Comparison of ENCODE assay signal across 13 cellular contexts in the genomic region with DNA sequence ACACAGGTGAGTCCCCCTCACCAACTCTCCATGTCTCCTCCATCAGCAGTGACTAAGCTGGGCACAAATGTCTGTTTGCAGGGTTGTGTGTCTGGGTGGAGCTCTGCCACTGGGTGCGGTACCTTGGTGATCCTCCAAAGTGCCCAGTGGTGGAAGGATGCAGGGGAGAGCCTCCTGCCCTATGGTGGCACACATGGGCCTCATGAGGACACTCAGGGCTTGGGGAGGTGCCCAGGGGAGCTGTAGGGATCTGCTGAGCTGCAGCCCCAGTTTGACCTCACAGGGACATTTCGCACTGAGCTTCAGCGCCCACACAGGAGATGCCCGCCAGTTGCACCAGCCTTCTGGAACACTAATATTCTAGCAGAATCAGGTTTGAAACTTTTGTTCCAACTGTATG.
"Had no signal": no experiment of that assay in that cellular context is flagged by ENCODE, and none has a peak within 500 bp of the region (broad histone marks: within the 10 kb centered on the region; RNA-seq: fewer than 3 reads in every experiment).

No MANE protein-coding gene starts in this region.

- H3K9me3 Mint-ChIP-seq: activated naive CD4-positive, alpha-beta T cell treated with anti-CD3 and anti-CD28 coated beads, Interleukin-2, amount 10 ng/mL, durations not matched to agents 7 days and 5 days; activated T-helper 2 cell treated with anti-CD3 and anti-CD28 coated beads, Interferon-gamma antibody, Interleukin-2, Interleukin-4, amounts not matched to agents 10 μg/mL and 5 μg/mL and 100 μg/mL, durations not matched to agents 14 hours and 24 hours and 36 hours; neural crest cell; T-cell had no signal

- H3K4me1 ChIP-seq: parathyroid adenoma had no signal

- H3K4me2 ChIP-seq: hepatocyte had no signal

- H3K27ac ChIP-seq: parathyroid adenoma had no signal

- H3K27me3 ChIP-seq: hepatocyte, tibial artery had no signal

- ATAC-seq: T-cell had no signal

- H3K79me2 ChIP-seq: hepatocyte, parathyroid adenoma had no signal

- H3K4me3 Mint-ChIP-seq: activated naive CD4-positive, alpha-beta T cell treated with anti-CD3 and anti-CD28 coated beads, Interleukin-2, amount 10 ng/mL, durations not matched to agents 7 days and 5 days; neural crest cell; stimulated activated memory B cell treated with anti-CD40 and anti-IgM and Interleukin-4, amounts not matched to agents 10 μg/mL and 1 μg/mL and 100 μg/mL, for 72 hours; T-cell had no signal

- H3K4me3 ChIP-seq: hepatocyte, tibial artery had no signal

- H3K9me3 ChIP-seq: tibial artery had no signal

- H3K9ac ChIP-seq: parathyroid adenoma had no signal

- H3K27ac Mint-ChIP-seq: activated naive CD4-positive, alpha-beta T cell treated with anti-CD3 and anti-CD28 coated beads, Interleukin-2, amount 10 ng/mL, durations not matched to agents 7 days and 5 days; activated T-helper 2 cell treated with anti-CD3 and anti-CD28 coated beads, Interferon-gamma antibody, Interleukin-2, Interleukin-4, amounts not matched to agents 10 μg/mL and 5 μg/mL and 100 μg/mL, durations not matched to agents 14 hours and 24 hours and 36 hours; stimulated activated memory B cell treated with anti-CD40 and anti-IgM and Interleukin-4, amounts not matched to agents 10 μg/mL and 1 μg/mL and 100 μg/mL, for 72 hours; T-cell had no signal

- DNase-seq: activated CD4-positive, alpha-beta T cell treated with anti-CD3 and anti-CD28 coated beads, Interleukin-2, amount 50 U/mL, for 4 hours; activated CD4-positive, CD25-positive, alpha-beta regulatory T cell treated with anti-CD3 and anti-CD28 coated beads, Interleukin-2, amount 50 U/mL, for 72 hours; activated naive CD4-positive, alpha-beta T cell treated with anti-CD3 and anti-CD28 coated beads, Interleukin-2, amount 10 ng/mL, durations not matched to agents 7 days and 5 days; activated T-cell treated with anti-CD3 and anti-CD28 coated beads, Interleukin-2, amount 50 U/mL, for 1 hour; erythroblast; midbrain; T-cell had no signal

- H3K27me3 Mint-ChIP-seq: activated naive CD4-positive, alpha-beta T cell treated with anti-CD3 and anti-CD28 coated beads, Interleukin-2, amount 10 ng/mL, durations not matched to agents 7 days and 5 days had no signal

- H3K36me3 ChIP-seq: tibial artery had no signal

- H3K4me1 Mint-ChIP-seq: activated naive CD4-positive, alpha-beta T cell treated with anti-CD3 and anti-CD28 coated beads, Interleukin-2, amount 10 ng/mL, durations not matched to agents 7 days and 5 days; stimulated activated memory B cell treated with anti-CD40 and anti-IgM and Interleukin-4, amounts not matched to agents 10 μg/mL and 1 μg/mL and 100 μg/mL, for 72 hours; T-cell had no signal

- H3K36me3 Mint-ChIP-seq: activated naive CD4-positive, alpha-beta T cell treated with anti-CD3 and anti-CD28 coated beads, Interleukin-2, amount 10 ng/mL, durations not matched to agents 7 days and 5 days; stimulated activated memory B cell treated with anti-CD40 and anti-IgM and Interleukin-4, amounts not matched to agents 10 μg/mL and 1 μg/mL and 100 μg/mL, for 72 hours; T-cell had no signal

- H2AFZ ChIP-seq: hepatocyte, parathyroid adenoma had no signal
